14 cellular contexts compared by ENCODE assay signal in genomic region chr1:22818061-22818770, GRCh38.
"Had no signal": no experiment of that assay in that cellular context is flagged by ENCODE, and none has a peak within 500 bp of the region (broad histone marks: within the 10 kb centered on the region; RNA-seq: fewer than 3 reads in every experiment).

No MANE protein-coding gene starts in this region.

- H3K27ac ChIP-seq: body of pancreas, gastrocnemius medialis, heart right ventricle, SJSA1, suprapubic skin had no signal

- ATAC-seq: body of pancreas; effector memory CD8-positive, alpha-beta T cell; gastrocnemius medialis; mucosa of descending colon; naive thymus-derived CD4-positive, alpha-beta T cell had no signal

- H3K4me1 Mint-ChIP-seq: activated naive CD8-positive, alpha-beta T cell treated with anti-CD3 and anti-CD28 coated beads for 36 hours; central memory CD8-positive, alpha-beta T cell; naive thymus-derived CD4-positive, alpha-beta T cell had no signal

- DNase-seq: activated naive CD8-positive, alpha-beta T cell treated with anti-CD3 and anti-CD28 coated beads for 36 hours; body of pancreas; effector memory CD8-positive, alpha-beta T cell; erythroblast; gastrocnemius medialis; heart right ventricle; naive thymus-derived CD4-positive, alpha-beta T cell; stimulated activated CD4-positive, alpha-beta T cell treated with anti-CD3 and anti-CD28 coated beads, Interleukin-4, amount 100 ng/mL, for 24 hours; stimulated activated naive CD4-positive, alpha-beta T cell had no signal

- H3K4me3 ChIP-seq: body of pancreas, gastrocnemius medialis, heart right ventricle, mucosa of descending colon, SJSA1, suprapubic skin had no signal

- H3K4me3 Mint-ChIP-seq: activated naive CD8-positive, alpha-beta T cell treated with anti-CD3 and anti-CD28 coated beads for 36 hours; central memory CD8-positive, alpha-beta T cell; effector memory CD8-positive, alpha-beta T cell; naive thymus-derived CD4-positive, alpha-beta T cell had no signal

- H3K4me1 ChIP-seq: gastrocnemius medialis, SJSA1 had no signal

- H3K9me3 Mint-ChIP-seq: activated naive CD8-positive, alpha-beta T cell treated with anti-CD3 and anti-CD28 coated beads for 36 hours; central memory CD8-positive, alpha-beta T cell; effector memory CD8-positive, alpha-beta T cell; naive thymus-derived CD4-positive, alpha-beta T cell; type B pancreatic cell had no signal

- H3K27me3 Mint-ChIP-seq: activated naive CD8-positive, alpha-beta T cell treated with anti-CD3 and anti-CD28 coated beads for 36 hours; type B pancreatic cell had no signal

- H3K36me3 Mint-ChIP-seq: activated naive CD8-positive, alpha-beta T cell treated with anti-CD3 and anti-CD28 coated beads for 36 hours; naive thymus-derived CD4-positive, alpha-beta T cell; type B pancreatic cell had no signal

- H3K27me3 ChIP-seq: body of pancreas, gastrocnemius medialis, heart right ventricle, SJSA1, suprapubic skin had no signal

- H3K27ac Mint-ChIP-seq: activated naive CD8-positive, alpha-beta T cell treated with anti-CD3 and anti-CD28 coated beads for 36 hours; effector memory CD8-positive, alpha-beta T cell had no signal

- H3K36me3 ChIP-seq: gastrocnemius medialis, heart right ventricle, SJSA1, suprapubic skin had no signal
